In the genomic region with DNA sequence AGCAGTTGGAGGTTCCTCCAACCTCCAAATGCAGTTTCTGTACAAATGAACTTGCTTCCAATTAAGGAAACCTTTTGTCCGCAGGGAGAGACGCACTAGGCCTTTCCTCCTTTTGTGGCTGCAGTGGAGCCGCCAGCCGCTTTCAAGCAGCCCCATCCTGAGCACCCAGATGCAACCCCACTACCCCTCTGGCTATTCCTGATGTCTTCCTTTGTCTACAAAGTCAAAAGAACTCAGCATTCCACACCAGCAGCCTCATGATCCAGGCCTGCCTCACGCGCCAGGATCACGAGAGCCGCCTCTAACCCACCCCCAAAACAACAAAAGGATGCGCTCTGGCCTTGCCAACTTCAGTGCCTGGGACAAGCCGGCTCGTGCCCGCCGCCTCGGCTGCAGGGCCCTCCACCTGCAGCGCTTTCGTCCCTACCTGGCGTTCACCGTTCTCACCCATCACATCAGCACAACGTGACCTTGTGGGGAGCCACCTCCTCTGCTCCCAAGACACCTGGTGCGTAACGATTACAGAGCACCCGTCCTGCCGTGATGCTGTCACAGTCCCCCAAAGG, we compare ENCODE assay signal across 14 cellular contexts. TPM values are rescaled to one million over a fixed set of nuclear protein-coding genes. Genes with fewer than 3 reads are reported as not detected.
A peak's percentile ranks its signal among the peaks of the same experiment; 100 is the strongest.
DNase-seq lines count a peak whose midpoint lies in the region; ATAC-seq and TF ChIP-seq lines count a peak whose summit lies in the region.
"Had no signal": no experiment of that assay in that cellular context is flagged by ENCODE, and none has a peak within 500 bp of the region (broad histone marks: within the 10 kb centered on the region; RNA-seq: fewer than 3 reads in every experiment).

No MANE protein-coding gene starts in this region.

- H3K27ac ChIP-seq in dorsolateral prefrontal cortex, result peak overlapping the region in 17 of 59 donors; percentile 2 to 50 (median 19)
- H3K27ac ChIP-seq: A549, adrenal gland, colonic mucosa had no signal

- intact Hi-C loops in dorsolateral prefrontal cortex (cut with DNase I), result loop anchor here (1.0 to 10.0 kb wide), 3 partner anchors 33 to 295 kb away; no protein-coding TSS in a partner anchor

- DNase-seq in NCI-H2107 treated with DMSO at 0.1 percent for 48 hours (lab: John Stamatoyannopoulos, UW; ENCODE audit: unreplicated experiment) (peak; percentile 49), NCI-H2107 (lab: John Stamatoyannopoulos, UW) (no peak), NCI-H69 (lab: John Stamatoyannopoulos, UW) (peak; percentile 55), dorsolateral prefrontal cortex (no peak)
- DNase-seq in stimulated activated CD4-positive, alpha-beta T cell treated with anti-CD3 and anti-CD28 coated beads, Interleukin-4, amount 100 ng/mL, for 4 hours, result no peak

- no peaks in the 10 kb centered on the region for H3K9me3 ChIP-seq in skeletal muscle satellite cell (replicated peaks; ENCODE audit: low read length)
- H3K9me3 ChIP-seq: A549, adrenal gland, colonic mucosa, MG63 had no signal

- H3K27me3 ChIP-seq in dorsolateral prefrontal cortex, result no peaks in the 10 kb centered on the region
- no peaks in the 10 kb centered on the region for H3K27me3 ChIP-seq in skeletal muscle satellite cell (ENCODE audit: control insufficient read depth, insufficient read depth, low read length)
- H3K27me3 ChIP-seq: adrenal gland, colonic mucosa, MG63 had no signal

- no peak for ATAC-seq in HG03175 (IDR thresholded peaks at IDR 0.05; ENCODE audit: unreplicated experiment)
- ATAC-seq in HG03442 (IDR thresholded peaks at IDR 0.05; ENCODE audit: unreplicated experiment), result no peak
- ATAC-seq: stimulated activated naive CD8-positive, alpha-beta T cell treated with anti-CD3 and anti-CD28 coated beads, Interleukin-15, Interleukin-2, amounts not matched to agents 100 U/mL and 50 U/mL, for 24 hours had no signal

- no peak for TF ChIP-seq CTCF in dorsolateral prefrontal cortex (IDR thresholded peaks at IDR 0.05 in 54 of 56, conservative IDR thresholded peaks at IDR 0.05 in 2 of 56; ENCODE audit: low read depth in 1 of 56, partially characterized antibody in 56 of 56)

- peak overlapping the region in 39 of 59 donors; percentile 5 to 52 (median 38) for H3K4me3 ChIP-seq in dorsolateral prefrontal cortex
- no peak overlapping the region for H3K4me3 ChIP-seq in skeletal muscle satellite cell (ENCODE audit: low read length)
- H3K4me3 ChIP-seq: A549, adrenal gland, colonic mucosa, MG63 had no signal

- H3K36me3 ChIP-seq in skeletal muscle satellite cell (ENCODE audit: insufficient read depth, low read length), result peaks cover 3% of the 10 kb centered on the region
- H3K36me3 ChIP-seq: adrenal gland, colonic mucosa had no signal

- H3K9ac ChIP-seq in skeletal muscle satellite cell (ENCODE audit: low read depth, low read length), result no peak overlapping the region

- H3K4me1 ChIP-seq in skeletal muscle satellite cell (ENCODE audit: control insufficient read depth, insufficient read depth, low read length), result peaks cover 10% of the 10 kb centered on the region
- H3K4me1 ChIP-seq: colonic mucosa had no signal

- peak overlapping the region; percentile 38 for H3K4me2 ChIP-seq in skeletal muscle satellite cell (ENCODE audit: low read length)

RNA-seq across cellular contexts. Expression of gene MUC4, which starts 48.2 kb away (rescaled TPM):
- total RNA-seq in dorsolateral prefrontal cortex, result 1 to 10 TPM in 2 of 120 experiments, under 1 TPM in 28, not detected in 90; 0.04 to 1.1 (median 0.28) TPM
- not detected in 2 replicates for total RNA-seq in skeletal muscle satellite cell (2012; rRNA removed)
- total RNA-seq: liver had no signal

RNA-seq across cellular contexts. Expression of gene TNK2, which starts 48.4 kb away (rescaled TPM):
- 100 to 1,000 TPM; 167 to 402 (median 279) TPM for total RNA-seq in dorsolateral prefrontal cortex
- total RNA-seq in skeletal muscle satellite cell (2012; rRNA removed), result 5.6 and 8.1 TPM in 2 replicates

Comparison
In these comparisons a context has a peak if more than half of its experiments do, and no peak if none do; other contexts are left out.
1. DNase-seq: peak in NCI-H2107 treated with DMSO at 0.1 percent for 48 hours (single experiment) and NCI-H69 (single experiment); none in NCI-H2107 (single experiment), dorsolateral prefrontal cortex (0 of 10) and stimulated activated CD4-positive, alpha-beta T cell treated with anti-CD3 and anti-CD28 coated beads, Interleukin-4, amount 100 ng/mL, for 4 hours (0 of 2).